Comparison of ENCODE assay signal across 2 cellular contexts in the genomic region with DNA sequence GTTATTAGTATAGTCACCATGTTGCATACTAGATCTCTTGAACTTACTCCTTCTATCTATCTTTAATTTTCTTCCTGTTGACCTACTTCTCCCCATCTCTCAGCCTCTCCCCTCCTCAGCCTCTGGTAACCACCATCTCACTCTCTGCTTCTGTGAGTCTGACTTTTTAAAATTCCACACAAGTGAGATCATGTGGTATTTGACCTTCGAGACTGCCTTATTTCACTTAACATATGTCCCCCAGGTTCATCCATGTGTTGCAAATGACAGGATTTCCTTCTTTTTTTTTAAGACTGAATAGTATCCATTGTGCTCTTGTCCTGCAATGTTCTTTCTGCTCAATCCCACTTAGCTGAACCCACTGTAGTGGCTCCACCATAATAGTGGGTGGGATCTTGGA.
TF ChIP-seq lines count a peak whose summit lies in the region.

No MANE protein-coding gene starts in this region.

TF ChIP-seq in SK-N-SH, 30 proteins besides CTCF, POLR2A, EP300 and RAD21 (continued from another document):
- TF ChIP-seq, protein P1, sequence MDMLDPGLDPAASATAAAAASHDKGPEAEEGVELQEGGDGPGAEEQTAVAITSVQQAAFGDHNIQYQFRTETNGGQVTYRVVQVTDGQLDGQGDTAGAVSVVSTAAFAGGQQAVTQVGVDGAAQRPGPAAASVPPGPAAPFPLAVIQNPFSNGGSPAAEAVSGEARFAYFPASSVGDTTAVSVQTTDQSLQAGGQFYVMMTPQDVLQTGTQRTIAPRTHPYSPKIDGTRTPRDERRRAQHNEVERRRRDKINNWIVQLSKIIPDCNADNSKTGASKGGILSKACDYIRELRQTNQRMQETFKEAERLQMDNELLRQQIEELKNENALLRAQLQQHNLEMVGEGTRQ (IDR thresholded peaks at IDR 0.05; ENCODE audit: borderline replicate concordance, low read depth, low read length): no peak
- no peak for TF ChIP-seq TCF12 (IDR thresholded peaks at IDR 0.05)
- no peak for TF ChIP-seq IRF3 (IDR thresholded peaks at IDR 0.05; ENCODE audit: low read depth, low read length)
- TF ChIP-seq, protein P2, sequence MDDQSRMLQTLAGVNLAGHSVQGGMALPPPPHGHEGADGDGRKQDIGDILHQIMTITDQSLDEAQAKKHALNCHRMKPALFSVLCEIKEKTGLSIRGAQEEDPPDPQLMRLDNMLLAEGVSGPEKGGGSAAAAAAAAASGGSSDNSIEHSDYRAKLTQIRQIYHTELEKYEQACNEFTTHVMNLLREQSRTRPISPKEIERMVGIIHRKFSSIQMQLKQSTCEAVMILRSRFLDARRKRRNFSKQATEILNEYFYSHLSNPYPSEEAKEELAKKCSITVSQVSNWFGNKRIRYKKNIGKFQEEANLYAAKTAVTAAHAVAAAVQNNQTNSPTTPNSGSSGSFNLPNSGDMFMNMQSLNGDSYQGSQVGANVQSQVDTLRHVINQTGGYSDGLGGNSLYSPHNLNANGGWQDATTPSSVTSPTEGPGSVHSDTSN (IDR thresholded peaks at IDR 0.05): no peak
- TF ChIP-seq YY1 (IDR thresholded peaks at IDR 0.05; ENCODE audit: low read depth): no peak
- TF ChIP-seq REST (IDR thresholded peaks at IDR 0.05; ENCODE audit: low read depth, low read length): no peak
- TF ChIP-seq JUND (IDR thresholded peaks at IDR 0.05): no peak
- TF ChIP-seq RXRA (IDR thresholded peaks at IDR 0.05; ENCODE audit: borderline replicate concordance, low read depth): no peak

TF ChIP-seq in SK-N-SH treated with all-trans-retinoic acid at 6 μM for 48 hours, 23 proteins besides CTCF, POLR2A, EP300 and RAD21 (continued from another document):
- TF ChIP-seq CREB5 (CRISPR knock-in tag; IDR thresholded peaks at IDR 0.05; ENCODE audit: low read depth) (no peak), GLIS3 (CRISPR knock-in tag; IDR thresholded peaks at IDR 0.05) (no peak), PPARA (CRISPR knock-in tag; IDR thresholded peaks at IDR 0.05; ENCODE audit: borderline replicate concordance) (no peak), ZFP3 (CRISPR knock-in tag; IDR thresholded peaks at IDR 0.05) (no peak), TSHZ2 (CRISPR knock-in tag; IDR thresholded peaks at IDR 0.05) (no peak)
- TF ChIP-seq, protein P3, sequence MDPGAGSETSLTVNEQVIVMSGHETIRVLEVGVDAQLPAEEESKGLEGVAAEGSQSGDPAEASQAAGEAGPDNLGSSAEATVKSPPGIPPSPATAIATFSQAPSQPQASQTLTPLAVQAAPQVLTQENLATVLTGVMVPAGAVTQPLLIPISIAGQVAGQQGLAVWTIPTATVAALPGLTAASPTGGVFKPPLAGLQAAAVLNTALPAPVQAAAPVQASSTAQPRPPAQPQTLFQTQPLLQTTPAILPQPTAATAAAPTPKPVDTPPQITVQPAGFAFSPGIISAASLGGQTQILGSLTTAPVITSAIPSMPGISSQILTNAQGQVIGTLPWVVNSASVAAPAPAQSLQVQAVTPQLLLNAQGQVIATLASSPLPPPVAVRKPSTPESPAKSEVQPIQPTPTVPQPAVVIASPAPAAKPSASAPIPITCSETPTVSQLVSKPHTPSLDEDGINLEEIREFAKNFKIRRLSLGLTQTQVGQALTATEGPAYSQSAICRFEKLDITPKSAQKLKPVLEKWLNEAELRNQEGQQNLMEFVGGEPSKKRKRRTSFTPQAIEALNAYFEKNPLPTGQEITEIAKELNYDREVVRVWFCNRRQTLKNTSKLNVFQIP (CRISPR knock-in tag; IDR thresholded peaks at IDR 0.05; ENCODE audit: borderline replicate concordance, low read depth): no peak
